ENCODE assay signal across 11 cellular contexts in the genomic region with DNA sequence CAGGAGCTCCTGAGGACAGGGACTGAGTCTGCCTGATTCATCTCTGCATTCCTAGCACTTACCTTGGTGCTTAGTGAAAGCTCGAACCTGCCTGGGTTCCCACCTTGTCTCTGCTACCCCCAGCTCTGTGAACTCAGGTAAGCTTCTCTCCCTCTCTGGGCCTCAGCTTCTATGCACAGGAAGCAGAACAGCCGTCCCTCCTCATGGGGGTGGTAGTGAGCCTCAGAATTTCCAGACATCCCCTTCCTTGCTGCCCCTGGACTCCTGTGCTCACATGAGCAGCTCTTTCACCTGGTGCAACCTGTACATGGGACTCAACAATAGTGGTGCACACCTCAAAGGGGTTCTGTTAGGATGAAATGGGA. TPM values are rescaled to one million over a fixed set of nuclear protein-coding genes. Genes with fewer than 3 reads are reported as not detected.
DNase-seq lines count a peak whose midpoint lies in the region; ATAC-seq and TF ChIP-seq lines count a peak whose summit lies in the region.
"Had no signal": no experiment of that assay in that cellular context is flagged by ENCODE, and none has a peak within 500 bp of the region (broad histone marks: within the 10 kb centered on the region; RNA-seq: fewer than 3 reads in every experiment).

No MANE protein-coding gene starts in this region.

- intact Hi-C loops in left lung (cut with DNase I) = no loop called here
- intact Hi-C loops in aorta (cut with DNase I) = no loop called here

- H3K36me3 Mint-ChIP-seq in activated T-cell treated with anti-CD3 and anti-CD28 coated beads, Interleukin-2, amount 50 U/mL, for 24 hours (ENCODE audit: low read depth) = no peaks in the 10 kb centered on the region
- H3K36me3 Mint-ChIP-seq in activated T-cell treated with anti-CD3 and anti-CD28 coated beads, Interleukin-2, amount 50 U/mL, for 72 hours (ENCODE audit: insufficient read depth in 2 of 2) = no peaks in the 10 kb centered on the region

- H3K27me3 ChIP-seq in left lung = peaks cover 0 to 7% of the 10 kb centered on the region in 2 donors
- no peaks in the 10 kb centered on the region for H3K27me3 ChIP-seq in aorta (ENCODE audit: control insufficient read depth in 1 of 2, insufficient read depth in 2 of 2, low read length in 1 of 2)

- H3K4me3 ChIP-seq in coronary artery (no peak overlapping the region), left lung (no peak overlapping the region), aorta (ENCODE audit: low read length in 2 of 2) (no peak overlapping the region)

- H3K36me3 ChIP-seq in left lung (no peaks in the 10 kb centered on the region), aorta (ENCODE audit: control insufficient read depth in 1 of 2, insufficient read depth in 2 of 2, low read length in 1 of 2) (no peaks in the 10 kb centered on the region)

- H3K9me3 Mint-ChIP-seq in activated T-cell treated with anti-CD3 and anti-CD28 coated beads, Interleukin-2, amount 50 U/mL, for 24 hours = no peaks in the 10 kb centered on the region
- no peaks in the 10 kb centered on the region for H3K9me3 Mint-ChIP-seq in activated T-cell treated with anti-CD3 and anti-CD28 coated beads, Interleukin-2, amount 50 U/mL, for 72 hours

- no peak for ATAC-seq in activated T-cell treated with anti-CD3 and anti-CD28 coated beads, Interleukin-2, amount 50 U/mL, for 72 hours (replicated peaks in 1 of 2)
- ATAC-seq in left lung (peak; percentile 19), aorta (ENCODE audit: low FRiP score) (no peak), GM21515 (IDR thresholded peaks at IDR 0.05; ENCODE audit: unreplicated experiment) (no peak)

- H3K9me3 ChIP-seq in left lung = no peaks in the 10 kb centered on the region
- H3K9me3 ChIP-seq in aorta (ENCODE audit: control insufficient read depth, low read length) = no peaks in the 10 kb centered on the region

- H3K27ac ChIP-seq in coronary artery (no peak overlapping the region), left lung (no peak overlapping the region), aorta (ENCODE audit: low read depth in 1 of 2, low read length in 2 of 2) (no peak overlapping the region)

- TF ChIP-seq CTCF in coronary artery (IDR thresholded peaks at IDR 0.05) (no peak), left lung (IDR thresholded peaks at IDR 0.05) (no peak)

- no peaks in the 10 kb centered on the region for H3K4me1 Mint-ChIP-seq in activated T-cell treated with anti-CD3 and anti-CD28 coated beads, Interleukin-2, amount 50 U/mL, for 24 hours (ENCODE audit: low read depth)
- no peaks in the 10 kb centered on the region for H3K4me1 Mint-ChIP-seq in activated T-cell treated with anti-CD3 and anti-CD28 coated beads, Interleukin-2, amount 50 U/mL, for 72 hours (ENCODE audit: low read depth)

- 88 to 95% methylated on average over 2 of the region's 2 CpGs for WGBS in aorta, 2 donors

- H3K4me1 ChIP-seq in left lung (peaks cover 7 to 13% of the 10 kb centered on the region in 2 donors), aorta (ENCODE audit: control insufficient read depth in 1 of 2, insufficient read depth in 2 of 2, low read length in 2 of 2) (no peaks in the 10 kb centered on the region)

- peak; percentile 3 for DNase-seq in activated T-cell treated with anti-CD3 and anti-CD28 coated beads, Interleukin-2, amount 50 U/mL, for 24 hours
- no peak for DNase-seq in activated T-cell treated with anti-CD3 and anti-CD28 coated beads, Interleukin-2, amount 50 U/mL, for 72 hours
- peak; percentile 60 for DNase-seq in coronary artery (ENCODE audit: low spot score)
- DNase-seq in left lung = peak in 1 of 2 donors; percentile 11
- peak; percentile 11 to 59 for DNase-seq in aorta
- DNase-seq in AG08395 (ENCODE audit: low spot score) = no peak
- no peak for DNase-seq in occipital lobe (lab: John Stamatoyannopoulos, UW)
- DNase-seq: activated T-cell treated with anti-CD3 and anti-CD28 coated beads for 4 hours, cortex of kidney, T-helper 1 cell had no signal

- H3K4me3 Mint-ChIP-seq in activated T-cell treated with anti-CD3 and anti-CD28 coated beads, Interleukin-2, amount 50 U/mL, for 24 hours = no peak overlapping the region
- no peak overlapping the region for H3K4me3 Mint-ChIP-seq in activated T-cell treated with anti-CD3 and anti-CD28 coated beads, Interleukin-2, amount 50 U/mL, for 72 hours

- H3K27me3 Mint-ChIP-seq in activated T-cell treated with anti-CD3 and anti-CD28 coated beads, Interleukin-2, amount 50 U/mL, for 24 hours = no peaks in the 10 kb centered on the region
- H3K27me3 Mint-ChIP-seq in activated T-cell treated with anti-CD3 and anti-CD28 coated beads, Interleukin-2, amount 50 U/mL, for 72 hours (ENCODE audit: low read depth) = no peaks in the 10 kb centered on the region

- H3K27ac Mint-ChIP-seq in activated T-cell treated with anti-CD3 and anti-CD28 coated beads, Interleukin-2, amount 50 U/mL, for 24 hours = no peak overlapping the region
- no peak overlapping the region for H3K27ac Mint-ChIP-seq in activated T-cell treated with anti-CD3 and anti-CD28 coated beads, Interleukin-2, amount 50 U/mL, for 72 hours

RNA-seq across cellular contexts. Expression of a gene that starts 50.8 kb away (rescaled TPM):
- total RNA-seq in activated T-cell treated with anti-CD3 and anti-CD28 coated beads, Interleukin-2, amount 50 U/mL, for 72 hours = not detected
- total RNA-seq in left lung (10 to 100 TPM; 16.7 to 18.3 TPM), aorta (100 to 1,000 TPM in 1 of 2 donors, 10 to 100 TPM in 1; 31.8 to 129 TPM), occipital lobe (1.2 TPM)
- 1 to 10 TPM; 1.1 to 5.2 TPM for polyA plus RNA-seq in aorta

Comparison
In these comparisons a context has a peak if more than half of its experiments do, and no peak if none do; other contexts are left out.
1. DNase-seq: peak in activated T-cell treated with anti-CD3 and anti-CD28 coated beads, Interleukin-2, amount 50 U/mL, for 24 hours (single experiment), coronary artery (single experiment) and aorta (2 of 2); none in activated T-cell treated with anti-CD3 and anti-CD28 coated beads, Interleukin-2, amount 50 U/mL, for 72 hours (0 of 2), AG08395 (single experiment) and occipital lobe (single experiment).